ENCODE assay signal across 24 cellular contexts in the genomic region with DNA sequence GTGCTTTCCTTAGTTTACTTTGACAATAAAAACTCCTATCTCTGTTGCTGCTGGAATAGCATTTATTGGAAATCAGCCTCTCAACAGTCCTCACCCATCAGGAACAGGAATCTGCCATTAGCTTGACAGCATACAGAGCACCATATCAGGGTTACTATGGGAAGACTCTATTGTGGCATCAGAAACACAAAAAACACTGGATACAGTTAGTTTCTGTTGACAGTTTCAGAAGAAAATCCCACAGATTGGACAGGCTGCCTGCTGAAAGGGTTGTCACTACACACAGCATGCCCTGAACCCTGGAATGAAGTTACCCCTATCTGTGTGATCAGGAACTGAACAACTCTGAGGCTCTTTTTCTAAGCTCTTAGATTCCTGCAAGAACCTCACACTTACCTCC.
"Had no signal": no experiment of that assay in that cellular context is flagged by ENCODE, and none has a peak within 500 bp of the region (broad histone marks: within the 10 kb centered on the region; RNA-seq: fewer than 3 reads in every experiment).

No MANE protein-coding gene starts in this region.

- DNase-seq: colonic mucosa; cortex of kidney; dermis blood vessel endothelial cell; dorsolateral prefrontal cortex; effector CD4-positive, alpha-beta T cell; effector CD8-positive, alpha-beta T cell; effector memory CD4-positive, alpha-beta T cell; effector memory CD8-positive, alpha-beta T cell; endodermal cell; erythroblast; esophagus squamous epithelium; foreskin fibroblast; foreskin keratinocyte; foreskin melanocyte; gastrocnemius medialis; glutamatergic neuron; head of caudate nucleus had no signal

- H3K4me3 Mint-ChIP-seq: dendritic cell treated with granulocyte-macrophage colony-stimulating factor and Interleukin-4, amounts not matched to agents 40 ng/mL and 50 ng/mL, for 4 days; effector memory CD8-positive, alpha-beta T cell; endodermal cell had no signal

- H3K9me3 ChIP-seq: colonic mucosa, esophagus muscularis mucosa, esophagus squamous epithelium, gastrocnemius medialis, gastroesophageal sphincter had no signal

- H3K27me3 Mint-ChIP-seq: dendritic cell treated with granulocyte-macrophage colony-stimulating factor and Interleukin-4, amounts not matched to agents 40 ng/mL and 50 ng/mL, for 4 days; effector memory CD8-positive, alpha-beta T cell had no signal

- H3K4me3 ChIP-seq: colonic mucosa, coronary artery, dorsolateral prefrontal cortex, esophagus muscularis mucosa, esophagus squamous epithelium, gastrocnemius medialis, gastroesophageal sphincter, heart left ventricle had no signal

- H3K36me3 ChIP-seq: colonic mucosa, esophagus muscularis mucosa, esophagus squamous epithelium, gastrocnemius medialis, gastroesophageal sphincter, heart left ventricle had no signal

- H3K9me3 Mint-ChIP-seq: dendritic cell treated with granulocyte-macrophage colony-stimulating factor and Interleukin-4, amounts not matched to agents 40 ng/mL and 50 ng/mL, for 4 days; endodermal cell had no signal

- H3K27ac Mint-ChIP-seq: dendritic cell treated with granulocyte-macrophage colony-stimulating factor and Interleukin-4, amounts not matched to agents 40 ng/mL and 50 ng/mL, for 4 days; effector memory CD8-positive, alpha-beta T cell; endodermal cell had no signal

- ATAC-seq: effector memory CD8-positive, alpha-beta T cell; esophagus mucosa; foreskin keratinocyte; gastrocnemius medialis; gastroesophageal sphincter had no signal

- H3K27me3 ChIP-seq: colonic mucosa, dorsolateral prefrontal cortex, esophagus muscularis mucosa, esophagus squamous epithelium, gastrocnemius medialis, gastroesophageal sphincter, heart left ventricle had no signal

- H3K27ac ChIP-seq: colonic mucosa, coronary artery, epithelial cell of prostate, esophagus muscularis mucosa, esophagus squamous epithelium, foreskin keratinocyte, gastrocnemius medialis, gastroesophageal sphincter had no signal

- H3K4me1 Mint-ChIP-seq: endodermal cell had no signal

- H3K4me1 ChIP-seq: colonic mucosa, esophagus squamous epithelium, foreskin keratinocyte had no signal
